21 cellular contexts compared by ENCODE assay signal in the genomic region with DNA sequence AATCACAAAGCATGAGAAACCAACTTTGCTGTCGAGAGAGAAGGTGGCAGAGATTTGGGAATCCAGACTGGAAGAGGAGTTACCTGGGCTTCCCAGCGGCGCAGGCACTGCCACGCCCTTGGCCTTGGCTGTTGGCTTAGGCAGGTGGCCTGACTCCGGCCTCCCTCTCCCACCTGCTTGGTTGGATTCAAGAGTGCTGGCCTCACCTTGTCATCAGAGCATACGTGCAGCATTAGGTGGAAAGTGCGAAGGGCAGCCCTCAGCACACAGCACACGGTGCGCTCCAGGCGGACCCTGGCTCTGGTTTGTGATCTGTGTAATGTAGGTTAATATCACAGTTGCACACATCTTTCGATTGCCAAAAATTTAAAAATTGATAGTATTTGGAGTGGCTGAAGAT.
"Had no signal": no experiment of that assay in that cellular context is flagged by ENCODE, and none has a peak within 500 bp of the region (broad histone marks: within the 10 kb centered on the region; RNA-seq: fewer than 3 reads in every experiment).

No MANE protein-coding gene starts in this region.

- H3K9me3 Mint-ChIP-seq: activated naive CD4-positive, alpha-beta T cell treated with anti-CD3 and anti-CD28 coated beads, Interleukin-2, amount 50 U/mL, for 24 hours; T-helper 1 cell treated with Interleukin-12 subunit alpha and Interleukin-12 subunit beta and Interleukin-4 antibody, amounts not matched to agents 30 μg/mL and 1 μg/mL, for 36 hours had no signal

- H3K36me3 Mint-ChIP-seq: activated naive CD4-positive, alpha-beta T cell treated with anti-CD3 and anti-CD28 coated beads, Interleukin-2, amount 50 U/mL, for 24 hours had no signal

- H3K27me3 Mint-ChIP-seq: activated naive CD4-positive, alpha-beta T cell treated with anti-CD3 and anti-CD28 coated beads, Interleukin-2, amount 50 U/mL, for 24 hours had no signal

- H3K4me3 Mint-ChIP-seq: activated CD8-positive, alpha-beta T cell treated with anti-CD3 and anti-CD28 coated beads, Interleukin-2, amount 10 ng/mL, durations not matched to agents 7 days and 5 days; activated naive CD4-positive, alpha-beta T cell treated with anti-CD3 and anti-CD28 coated beads, Interleukin-2, amount 50 U/mL, for 24 hours; T-helper 1 cell treated with Interleukin-12 subunit alpha and Interleukin-12 subunit beta and Interleukin-4 antibody, amounts not matched to agents 30 μg/mL and 1 μg/mL, for 36 hours had no signal

- H3K4me1 Mint-ChIP-seq: activated naive CD4-positive, alpha-beta T cell treated with anti-CD3 and anti-CD28 coated beads, Interleukin-2, amount 50 U/mL, for 24 hours had no signal

- ATAC-seq: activated CD8-positive, alpha-beta T cell treated with anti-CD3 and anti-CD28 coated beads, Interleukin-2, amount 10 ng/mL, durations not matched to agents 7 days and 5 days; PC-3 had no signal

- DNase-seq: activated CD4-positive, alpha-beta T cell treated with anti-CD3 and anti-CD28 coated beads for 48 hours; activated CD4-positive, alpha-beta T cell treated with anti-CD3 and anti-CD28 coated beads, Interleukin-2, amount 50 U/mL, for 4 hours; activated CD4-positive, CD25-positive, alpha-beta regulatory T cell treated with anti-CD3 and anti-CD28 coated beads, Interleukin-2, amount 50 U/mL, for 72 hours; activated CD8-positive, alpha-beta memory T cell treated with anti-CD3 and anti-CD28 coated beads, Interleukin-2, amount 50 U/mL, for 48 hours; activated CD8-positive, alpha-beta T cell treated with anti-CD3 and anti-CD28 coated beads, Interleukin-2, amount 10 ng/mL, durations not matched to agents 7 days and 5 days; activated naive CD4-positive, alpha-beta T cell; activated T-cell treated with anti-CD3 and anti-CD28 coated beads, Interleukin-2, amount 50 U/mL, for 1 hour; aorta; central memory CD4-positive, alpha-beta T cell; Kasumi-1; KBM-7; NCI-H1048; NCI-H1930; NCI-H2171; NCI-H2227 treated with DMSO at 0.1 percent for 48 hours; NCI-H446 treated with DMSO at 0.1 percent for 48 hours; NCI-H526 treated with DMSO at 0.1 percent for 48 hours; PC-3; SHP77 treated with DMSO at 0.1 percent for 48 hours had no signal

- H3K27ac Mint-ChIP-seq: activated CD8-positive, alpha-beta T cell treated with anti-CD3 and anti-CD28 coated beads, Interleukin-2, amount 10 ng/mL, durations not matched to agents 7 days and 5 days; activated naive CD4-positive, alpha-beta T cell treated with anti-CD3 and anti-CD28 coated beads, Interleukin-2, amount 50 U/mL, for 24 hours; T-helper 1 cell treated with Interleukin-12 subunit alpha and Interleukin-12 subunit beta and Interleukin-4 antibody, amounts not matched to agents 30 μg/mL and 1 μg/mL, for 36 hours had no signal
